ENCODE assay signal across 23 cellular contexts in the genomic region with DNA sequence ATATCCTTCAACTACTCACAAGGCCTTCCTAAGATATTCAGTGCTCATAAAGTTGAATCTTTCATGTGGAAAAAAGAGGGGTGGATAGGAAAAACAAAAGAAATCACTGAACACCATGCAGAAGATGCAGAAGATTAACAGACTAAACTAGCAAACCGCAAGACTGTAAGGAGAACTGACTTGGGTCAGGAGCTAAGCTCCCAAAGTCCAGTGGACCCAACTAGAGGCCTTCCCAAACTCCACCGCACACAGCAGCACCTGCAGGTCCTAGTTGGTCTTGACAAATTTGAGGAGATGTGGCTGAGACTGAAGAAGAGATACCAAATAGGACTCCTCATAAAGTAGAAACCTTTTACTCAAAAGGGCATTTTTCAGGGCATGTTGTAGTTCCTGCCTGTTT. TPM values are rescaled to one million over a fixed set of nuclear protein-coding genes. Genes with fewer than 3 reads are reported as not detected.
DNase-seq lines count a peak whose midpoint lies in the region; ATAC-seq and TF ChIP-seq lines count a peak whose summit lies in the region.
"Had no signal": no experiment of that assay in that cellular context is flagged by ENCODE, and none has a peak within 500 bp of the region (broad histone marks: within the 10 kb centered on the region; RNA-seq: fewer than 3 reads in every experiment).

No MANE protein-coding gene starts in this region.

- intact Hi-C loops in CD4-positive, alpha-beta T cell (cut with DNase I, micrococcal nuclease) = loop anchor here in 1 of 2 experiments (5.0 kb wide), 1 partner anchor 186 kb away; a partner anchor contains a TSS

- no peak overlapping the region for H3K23ac ChIP-seq in mesenchymal stem cell (ENCODE audit: low read length in 2 of 2)

- no peak for ATAC-seq in CD4-positive, alpha-beta T cell (ENCODE audit: poor library complexity)
- ATAC-seq in GM23338 (no peak), WTC11 (no peak), HG03460 (IDR thresholded peaks at IDR 0.05; ENCODE audit: unreplicated experiment) (no peak)
- ATAC-seq: foreskin keratinocyte, left lung had no signal

- no peak overlapping the region for H4K91ac ChIP-seq in mesenchymal stem cell (ENCODE audit: low read length)

- no peak overlapping the region for H3K14ac ChIP-seq in mesenchymal stem cell (ENCODE audit: low read length in 2 of 2)

- no peak overlapping the region for H2BK120ac ChIP-seq in mesenchymal stem cell (ENCODE audit: low read depth, low read length)

- peaks cover 13% of the 10 kb centered on the region for H3F3A ChIP-seq in GM23338 (replicated peaks; ENCODE audit: low read depth)

- H2BK5ac ChIP-seq in mesenchymal stem cell (ENCODE audit: low read depth, low read length, poor library complexity, severe bottlenecking) = no peak overlapping the region

- H3K18ac ChIP-seq in mesenchymal stem cell (ENCODE audit: low read depth in 1 of 2, low read length in 2 of 2) = no peak overlapping the region

- H3K9me3 ChIP-seq in CD4-positive, alpha-beta T cell (ENCODE audit: control insufficient read depth, low read length) = no peaks in the 10 kb centered on the region
- H3K9me3 ChIP-seq in mesenchymal stem cell (ENCODE audit: control insufficient read depth, low read length) = no peaks in the 10 kb centered on the region
- H3K9me3 ChIP-seq: adrenal gland, left lung, sigmoid colon, vagina had no signal

- peak overlapping the region; percentile 99 for H3K27ac Mint-ChIP-seq in CD4-positive, alpha-beta T cell
- H3K27ac Mint-ChIP-seq in GM23338 (peak overlapping the region; percentile 61), WTC11 (peak overlapping the region; percentile 90)
- H3K27ac Mint-ChIP-seq: neural progenitor cell had no signal

- CTCF ChIA-PET in CD4-positive, alpha-beta T cell (lab: Charles Lee) = no interaction called here
- CTCF ChIA-PET in WTC11 (lab: Charles Lee) = interaction anchor here (0.8 kb wide), 1 partner anchor 124 kb away, joined by 3 read pairs; no protein-coding TSS in a partner anchor

- no peak overlapping the region for H2BK12ac ChIP-seq in mesenchymal stem cell (ENCODE audit: low read length in 2 of 2)

- no peak overlapping the region for H2AK5ac ChIP-seq in mesenchymal stem cell (ENCODE audit: low read length, severe bottlenecking)

- no peak overlapping the region for H3K4me3 ChIP-seq in GM23338
- no peak overlapping the region for H3K4me3 ChIP-seq in mesenchymal stem cell (ENCODE audit: insufficient read depth in 1 of 2, low read depth in 1 of 2, low read length in 2 of 2)
- H3K4me3 ChIP-seq: adrenal gland, HAP-1, left lung, neural progenitor cell, sigmoid colon, vagina had no signal

- H3K27me3 Mint-ChIP-seq in CD4-positive, alpha-beta T cell = no peaks in the 10 kb centered on the region
- H3K27me3 Mint-ChIP-seq in GM23338 (ENCODE audit: insufficient read depth, low read depth, poor library complexity) (peaks cover 30% of the 10 kb centered on the region), WTC11 (ENCODE audit: low read depth) (peaks cover 11% of the 10 kb centered on the region)

- H3K36me3 ChIP-seq in GM23338 (ENCODE audit: insufficient read depth) (no peaks in the 10 kb centered on the region), mesenchymal stem cell (ENCODE audit: control insufficient read depth in 1 of 2, insufficient read depth in 2 of 2, low read depth in 1 of 2, low read length in 2 of 2) (peaks cover 5 to 20% of the 10 kb centered on the region in 2 experiments)
- H3K36me3 ChIP-seq: adrenal gland, HAP-1, neural progenitor cell, sigmoid colon, vagina had no signal

- 100% methylated on average over 2 of the region's 2 CpGs for WGBS in mesenchymal stem cell

- H3K79me2 ChIP-seq in GM23338 (replicated peaks; ENCODE audit: insufficient read depth) = peaks cover 65% of the 10 kb centered on the region

- peak overlapping the region; percentile 31 for H3K9ac ChIP-seq in mesenchymal stem cell (ENCODE audit: low read length)
- H3K9ac ChIP-seq: neural progenitor cell had no signal

- no peaks in the 10 kb centered on the region for H3K27me3 ChIP-seq in CD4-positive, alpha-beta T cell (ENCODE audit: control insufficient read depth, insufficient read depth, low read length)
- no peaks in the 10 kb centered on the region for H3K27me3 ChIP-seq in GM23338 (ENCODE audit: insufficient read depth)
- H3K27me3 ChIP-seq in mesenchymal stem cell (ENCODE audit: control insufficient read depth in 1 of 2, insufficient read depth in 1 of 2, low read length in 2 of 2) = no peaks in the 10 kb centered on the region
- H3K27me3 ChIP-seq: adrenal gland, brain microvascular endothelial cell, foreskin keratinocyte, left lung, sigmoid colon, vagina had no signal

- peaks cover 53% of the 10 kb centered on the region for H3K36me3 Mint-ChIP-seq in CD4-positive, alpha-beta T cell (ENCODE audit: low read depth)
- H3K36me3 Mint-ChIP-seq in GM23338 (ENCODE audit: low read depth) (peaks cover 46% of the 10 kb centered on the region), WTC11 (peaks cover 27% of the 10 kb centered on the region)

- H3K4ac ChIP-seq in mesenchymal stem cell (ENCODE audit: low read depth in 1 of 2, low read length in 2 of 2) = no peak overlapping the region

- H2AFZ ChIP-seq in GM23338 (no peak overlapping the region), mesenchymal stem cell (ENCODE audit: low read depth, low read length) (no peak overlapping the region)
- H2AFZ ChIP-seq: neural progenitor cell had no signal

- no peaks in the 10 kb centered on the region for H3K9me3 Mint-ChIP-seq in CD4-positive, alpha-beta T cell
- peaks cover 17% of the 10 kb centered on the region for H3K9me3 Mint-ChIP-seq in GM23338
- peaks cover 11% of the 10 kb centered on the region for H3K9me3 Mint-ChIP-seq in WTC11

- no peak for TF ChIP-seq CTCF in CD4-positive, alpha-beta T cell (IDR thresholded peaks at IDR 0.05)
- TF ChIP-seq CTCF in GM23338 (conservative IDR thresholded peaks at IDR 0.05; ENCODE audit: low read depth in 2 of 2) = no peak
- no peak for TF ChIP-seq CTCF in WTC11 (IDR thresholded peaks at IDR 0.05)

- H2BK15ac ChIP-seq in mesenchymal stem cell (ENCODE audit: low read depth, poor library complexity, severe bottlenecking) = no peak overlapping the region

- peaks cover 6% of the 10 kb centered on the region for H3K79me1 ChIP-seq in mesenchymal stem cell (replicated peaks; ENCODE audit: low read length, poor library complexity, severe bottlenecking)

- H3K4me1 ChIP-seq in GM23338 (ENCODE audit: insufficient read depth) (peaks cover 49% of the 10 kb centered on the region), mesenchymal stem cell (ENCODE audit: control insufficient read depth, insufficient read depth, low read depth, low read length) (peaks cover 10% of the 10 kb centered on the region)

- POLR2A ChIA-PET in CD4-positive, alpha-beta T cell (lab: Charles Lee) = interaction anchor here (0.7 kb wide), 1 partner anchor 48 kb away, joined by 3 read pairs; no protein-coding TSS in a partner anchor
- POLR2A ChIA-PET in WTC11 (lab: Charles Lee) = no interaction called here

- H3K4me3 Mint-ChIP-seq in CD4-positive, alpha-beta T cell = peak overlapping the region; percentile 23
- no peak overlapping the region for H3K4me3 Mint-ChIP-seq in GM23338
- H3K4me3 Mint-ChIP-seq in WTC11 = no peak overlapping the region
- H3K4me3 Mint-ChIP-seq: neural progenitor cell had no signal

- 0 out of 2 replicates have a peak, but pooled peaks cover 3% of the 10 kb centered on the region for H4K20me1 ChIP-seq in GM23338 (replicated peaks; ENCODE audit: insufficient read depth)

- H3K4me2 ChIP-seq in GM23338 (no peak overlapping the region), mesenchymal stem cell (ENCODE audit: low read length, poor library complexity, severe bottlenecking) (no peak overlapping the region)
- H3K4me2 ChIP-seq: neural progenitor cell had no signal

- no peak overlapping the region for H4K8ac ChIP-seq in mesenchymal stem cell (ENCODE audit: low read length)

- H3K9me2 ChIP-seq in GM23338 (ENCODE audit: insufficient read depth) = no peaks in the 10 kb centered on the region

- no peak overlapping the region for H3K27ac ChIP-seq in CD4-positive, alpha-beta T cell (ENCODE audit: low read depth, low read length)
- H3K27ac ChIP-seq in GM23338 (ENCODE audit: low read depth) = peak overlapping the region; percentile 99
- no peak overlapping the region for H3K27ac ChIP-seq in mesenchymal stem cell (ENCODE audit: low read length, poor library complexity, severe bottlenecking)
- H3K27ac ChIP-seq: adrenal gland, brain microvascular endothelial cell, foreskin keratinocyte, left lung, neural progenitor cell, sigmoid colon, vagina, WERI-Rb-1 had no signal

- H3K4me1 Mint-ChIP-seq in CD4-positive, alpha-beta T cell (ENCODE audit: low read depth) = peaks cover 78% of the 10 kb centered on the region
- H3K4me1 Mint-ChIP-seq in GM23338 (peaks cover 54% of the 10 kb centered on the region), WTC11 (peaks cover 58% of the 10 kb centered on the region)

- DNase-seq in CD4-positive, alpha-beta T cell = no peak
- DNase-seq in GM23338 (ENCODE audit: low spot score) = no peak
- no peak for DNase-seq in WTC11 (ENCODE audit: low spot score)
- no peak for DNase-seq in mesenchymal stem cell
- DNase-seq in NOMO-1 treated with dmso at 0.1 percent for 144 hours (lab: John Stamatoyannopoulos, UW; ENCODE audit: unreplicated experiment) = no peak
- no peak for DNase-seq in NCI-H1092 treated with DMSO at 0.1 percent for 48 hours (lab: John Stamatoyannopoulos, UW)
- DNase-seq: brain microvascular endothelial cell; DMS53; effector memory CD4-positive, alpha-beta T cell; foreskin keratinocyte; left lung; NCI-H1048; NCI-H2029; RPMI8226; sigmoid colon; stimulated activated CD4-positive, alpha-beta T cell treated with anti-CD3 and anti-CD28 coated beads, Interleukin-15, amount 100 ng/mL, for 24 hours; stimulated activated CD8-positive, alpha-beta memory T cell treated with anti-CD3 and anti-CD28 coated beads, Interleukin-4, amount 100 ng/mL, for 48 hours; WERI-Rb-1 had no signal

TF ChIP-seq in GM23338, 12 proteins besides CTCF, POLR2A, EP300 and RAD21 (continues in another document):
- TF ChIP-seq ZNF331 (CRISPR knock-in tag; IDR thresholded peaks at IDR 0.05; ENCODE audit: low read depth) (no peak), JUNB (IDR thresholded peaks at IDR 0.05; ENCODE audit: unreplicated experiment) (no peak)

TF ChIP-seq in WTC11, 78 proteins besides CTCF, POLR2A, EP300 and RAD21 (continues in another document):
- TF ChIP-seq ZNF263 (CRISPR knock-in tag; IDR thresholded peaks at IDR 0.05; ENCODE audit: low read depth) (no peak), ATF1 (CRISPR knock-in tag; IDR thresholded peaks at IDR 0.05) (no peak), SMAD4 (CRISPR knock-in tag; IDR thresholded peaks at IDR 0.05) (no peak)

RNA-seq across cellular contexts. Expression of a gene that starts 3.3 kb away (rescaled TPM):
- total RNA-seq in CD4-positive, alpha-beta T cell = 10 to 100 TPM; 17.2 to 17.3 TPM
- total RNA-seq in GM23338 (2014; rRNA removed; shearing (Covaris generic)) = 16.7 and 19.4 TPM in 2 replicates
- 4.9 and 5.7 TPM in 2 replicates for polyA plus RNA-seq in GM23338 (2016; fragmentation: Nextera tagmentation; extraction: Ambion mirVana)
- 8.7 to 11.8 TPM (median 11.3 TPM) in 3 replicates for total RNA-seq in WTC11 (2021)
- 22.7 TPM for polyA plus RNA-seq in mesenchymal stem cell (2013, experiment 1 of 2)
- polyA plus RNA-seq in mesenchymal stem cell (2013, experiment 2 of 2) = 22.3 TPM

RNA-seq across cellular contexts. Expression of a gene that starts 46.9 kb away (rescaled TPM):
- total RNA-seq in CD4-positive, alpha-beta T cell = 1 to 10 TPM; 5.2 to 5.7 TPM
- 22.8 and 29.2 TPM in 2 replicates for total RNA-seq in GM23338 (2014; rRNA removed; shearing (Covaris generic))
- polyA plus RNA-seq in GM23338 (2016; fragmentation: Nextera tagmentation; extraction: Ambion mirVana) = 38.4 and 45.5 TPM in 2 replicates
- 29.7 to 45.5 TPM (median 43.2 TPM) in 3 replicates for total RNA-seq in WTC11 (2021)
- 18.2 TPM for polyA plus RNA-seq in mesenchymal stem cell (2013, experiment 1 of 2)
- 18.7 TPM for polyA plus RNA-seq in mesenchymal stem cell (2013, experiment 2 of 2)
